ENCODE assay signal across 1 cellular context in the genomic region with DNA sequence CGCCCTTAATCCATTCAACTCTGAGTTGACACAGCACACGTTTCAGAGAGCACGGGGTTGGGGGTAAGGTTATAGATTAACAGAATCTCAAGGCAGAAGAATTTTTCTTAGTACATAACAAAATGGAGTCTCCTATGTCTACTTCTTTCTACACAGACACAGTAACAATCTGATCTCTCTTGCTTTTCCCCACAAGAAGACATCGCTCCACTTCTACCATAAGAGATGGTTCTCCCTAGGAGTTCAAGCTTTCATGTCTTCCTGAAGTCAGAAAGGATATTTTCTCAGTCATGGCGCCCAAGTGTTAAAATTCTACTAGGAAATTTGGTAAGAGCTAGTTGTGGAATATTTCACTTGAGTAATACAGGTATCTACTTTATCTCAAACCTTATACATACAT.
A peak's percentile ranks its signal among the peaks of the same experiment; 100 is the strongest.
TF ChIP-seq lines count a peak whose summit lies in the region.

No MANE protein-coding gene starts in this region.

TF ChIP-seq in A549, 52 proteins besides CTCF, POLR2A, EP300 and RAD21:
- TF ChIP-seq ZSCAN20 (CRISPR knock-in tag; IDR thresholded peaks at IDR 0.05) (peak; percentile 95), FOSB (CRISPR knock-in tag; IDR thresholded peaks at IDR 0.05) (peak; percentile 64; the same call in 1 of the 2 replicates), EHF (CRISPR knock-in tag; IDR thresholded peaks at IDR 0.05) (peak; percentile 98), HOXB5 (CRISPR knock-in tag; IDR thresholded peaks at IDR 0.05) (peak; percentile 89; the same call in 1 of the 2 replicates), HOXA7 (CRISPR knock-in tag; IDR thresholded peaks at IDR 0.05) (0 out of 2 replicates have a peak, but pooled peaks have one; percentile 24), HEYL (CRISPR knock-in tag; IDR thresholded peaks at IDR 0.05) (peak; percentile 93), FOXS1 (CRISPR knock-in tag; IDR thresholded peaks at IDR 0.05) (peak; percentile 98; the same call in 1 of the 2 replicates), ZNF302 (CRISPR knock-in tag; IDR thresholded peaks at IDR 0.05) (peak; percentile 96), HOXB13 (CRISPR knock-in tag; IDR thresholded peaks at IDR 0.05; ENCODE audit: low read depth) (peak; percentile 97; the same call in 1 of the 2 replicates)
